In genomic region chr1:92484171-92484471, GRCh38 we compare ENCODE assay signal across 10 cellular contexts. TPM values are rescaled to one million over a fixed set of nuclear protein-coding genes. Genes with fewer than 3 reads are reported as not detected.
DNase-seq lines count a peak whose midpoint lies in the region; TF ChIP-seq lines count a peak whose summit lies in the region.
"Had no signal": no experiment of that assay in that cellular context is flagged by ENCODE, and none has a peak within 500 bp of the region (broad histone marks: within the 10 kb centered on the region; RNA-seq: fewer than 3 reads in every experiment).

No MANE protein-coding gene starts in this region.

- H3K4me3 Mint-ChIP-seq in type B pancreatic cell: peak overlapping the region; percentile 86

- H3K9ac ChIP-seq in adipocyte (ENCODE audit: low read length) (no peak overlapping the region), mesendoderm (ENCODE audit: low read length) (peak overlapping the region; percentile 32)

- peaks cover 100% of the 10 kb centered on the region for H3K27me3 ChIP-seq in cardiac muscle cell
- H3K27me3 ChIP-seq in adipocyte (replicated peaks; ENCODE audit: control insufficient read depth, insufficient read depth, low read length): peaks cover 67% of the 10 kb centered on the region
- H3K27me3 ChIP-seq in mesendoderm (ENCODE audit: insufficient read depth, low read length, poor library complexity): peaks cover 81% of the 10 kb centered on the region

- H2BK15ac ChIP-seq in mesendoderm (replicated peaks; ENCODE audit: low read depth): no peak overlapping the region

- peaks cover 20% of the 10 kb centered on the region for H3K4me1 Mint-ChIP-seq in type B pancreatic cell (ENCODE audit: unreplicated experiment)

- no peak overlapping the region for H3K27ac ChIP-seq in cardiac muscle cell
- no peak overlapping the region for H3K27ac ChIP-seq in mesendoderm (ENCODE audit: low read depth, low read length)
- H3K27ac ChIP-seq: adrenal gland had no signal

- H3K4me3 ChIP-seq in cardiac muscle cell (peak overlapping the region; percentile 23), adipocyte (ENCODE audit: low read length) (peak overlapping the region; percentile 69), mesendoderm (ENCODE audit: low read length) (no peak overlapping the region)

- no peak overlapping the region for H3K23ac ChIP-seq in mesendoderm (ENCODE audit: low read length)

- no peaks in the 10 kb centered on the region for H3K36me3 ChIP-seq in cardiac muscle cell
- no peaks in the 10 kb centered on the region for H3K36me3 ChIP-seq in adipocyte (ENCODE audit: control insufficient read depth, insufficient read depth, low read length, severe bottlenecking)
- no peaks in the 10 kb centered on the region for H3K36me3 ChIP-seq in mesendoderm (ENCODE audit: control insufficient read depth, insufficient read depth, low read length)
- H3K36me3 ChIP-seq: adrenal gland had no signal

- no CpG with 5 or more reads among the region's 15 CpGs for WGBS in mesendoderm (ENCODE audit: extremely low coverage, insufficient coverage, low lambda C conversion rate)

- H3K4ac ChIP-seq in mesendoderm (ENCODE audit: low read depth, low read length): no peak overlapping the region

- no peaks in the 10 kb centered on the region for H3K79me1 ChIP-seq in mesendoderm (ENCODE audit: low read length)

- H2BK120ac ChIP-seq in mesendoderm (ENCODE audit: low read depth, low read length): no peak overlapping the region

- H3K36me3 Mint-ChIP-seq in type B pancreatic cell: no peaks in the 10 kb centered on the region

- H4K8ac ChIP-seq in mesendoderm (ENCODE audit: low read depth, low read length): no peak overlapping the region

- no peak overlapping the region for H2AK5ac ChIP-seq in mesendoderm (ENCODE audit: low read length)

- peaks cover 94% of the 10 kb centered on the region for H3K27me3 Mint-ChIP-seq in type B pancreatic cell

- intact Hi-C loops in cardiac septum (cut with DNase I): no loop called here

- H3K4me1 ChIP-seq in cardiac muscle cell (ENCODE audit: low read depth) (peaks cover 19% of the 10 kb centered on the region), adipocyte (ENCODE audit: control insufficient read depth, insufficient read depth, low read length) (peaks cover 49% of the 10 kb centered on the region), mesendoderm (ENCODE audit: control insufficient read depth, low read depth, low read length) (peaks cover 5% of the 10 kb centered on the region)

- peak overlapping the region; percentile 66 for H3K27ac Mint-ChIP-seq in type B pancreatic cell

- no peak for DNase-seq in cardiac muscle cell (ENCODE audit: low read depth in 1 of 2, low spot score in 1 of 2)
- DNase-seq in cardiac septum (ENCODE audit: low spot score): no peak
- no peak for DNase-seq in adipocyte (ENCODE audit: low read depth)
- no peak for DNase-seq in mesendoderm
- DNase-seq in type B pancreatic cell (ENCODE audit: extremely low spot score, unreplicated experiment): no peak
- DNase-seq in GM20000 (ENCODE audit: low spot score): no peak
- DNase-seq in ureter (ENCODE audit: low spot score): no peak
- no peak for DNase-seq in NCI-H1694 treated with DMSO at 0.1 percent for 48 hours (lab: John Stamatoyannopoulos, UW)
- DNase-seq: GOT3 had no signal

- H3K9me3 ChIP-seq in cardiac muscle cell (ENCODE audit: low read depth) (no peaks in the 10 kb centered on the region), adipocyte (ENCODE audit: control insufficient read depth, low read length) (no peaks in the 10 kb centered on the region)
- H3K9me3 ChIP-seq: adrenal gland had no signal

- H2BK5ac ChIP-seq in mesendoderm (ENCODE audit: low read length): no peak overlapping the region

- H3K79me2 ChIP-seq in mesendoderm (ENCODE audit: control insufficient read depth, insufficient read depth, low read length): no peaks in the 10 kb centered on the region

- H3K4me2 ChIP-seq in mesendoderm (ENCODE audit: low read length): peak overlapping the region; percentile 74

- no peak for TF ChIP-seq CTCF in cardiac muscle cell (IDR thresholded peaks at IDR 0.05; ENCODE audit: low read depth, low read length)
- no peak for TF ChIP-seq CTCF in type B pancreatic cell (conservative IDR thresholded peaks at IDR 0.05)
- TF ChIP-seq CTCF in GM20000 (IDR thresholded peaks at IDR 0.05; ENCODE audit: extremely low read depth, missing control alignments): no peak

- no peaks in the 10 kb centered on the region for H3K9me3 Mint-ChIP-seq in type B pancreatic cell

- H4K5ac ChIP-seq in mesendoderm (ENCODE audit: low read length): no peak overlapping the region

- H3K18ac ChIP-seq in mesendoderm (ENCODE audit: low read length): no peak overlapping the region

- H3K56ac ChIP-seq in mesendoderm (ENCODE audit: low read length): peak overlapping the region; percentile 3

RNA-seq across cellular contexts. Expression of gene GFI1, which starts 2.6 kb away (rescaled TPM):
- total RNA-seq in cardiac muscle cell: 0.12 and 0.32 TPM in 2 replicates
- not detected in 2 replicates for polyA plus RNA-seq in cardiac muscle cell
- total RNA-seq in cardiac septum: 0.19 TPM
- 0.08 TPM for polyA plus RNA-seq in mesendoderm (2013, experiment 1 of 2)
- 0.13 TPM for polyA plus RNA-seq in mesendoderm (2013, experiment 2 of 2)
- total RNA-seq in type B pancreatic cell (ENCODE audit: low replicate concordance): 0.10 and 0.17 TPM in 2 replicates
- 2.4 TPM for total RNA-seq in ureter
